ENCODE assay signal across 8 cellular contexts in genomic region chr6:31659649-31660223, GRCh38. TPM values are rescaled to one million over a fixed set of nuclear protein-coding genes. Genes with fewer than 3 reads are reported as not detected.
DNase-seq lines count a peak whose midpoint lies in the region; FAIRE-seq and TF ChIP-seq lines count a peak whose summit lies in the region.

No MANE protein-coding gene starts in this region.

- H3K79me2 ChIP-seq in keratinocyte (ENCODE audit: control insufficient read depth, insufficient read depth, low read length), result peaks cover 31% of the 10 kb centered on the region

- peak overlapping the region; percentile 87 for H3K4me3 ChIP-seq in astrocyte of the cerebellum (ENCODE audit: low read depth, low read length)
- H3K4me3 ChIP-seq in keratinocyte (ENCODE audit: control insufficient read depth in 2 of 3, extremely low read depth in 1 of 3, insufficient read depth in 2 of 3, low read depth in 1 of 3, low read length in 3 of 3), result peak overlapping the region; percentile 46 to 97 (median 89)
- H3K4me3 ChIP-seq in subcutaneous abdominal adipose tissue (ENCODE audit: low read depth in 1 of 5, low read length in 5 of 5), result peak overlapping the region; percentile 58 to 98 (median 90)

- TF ChIP-seq CTCF in astrocyte of the cerebellum (IDR thresholded peaks at IDR 0.05; ENCODE audit: low read depth, low read length, missing control alignments) (no peak), keratinocyte (optimal IDR thresholded peaks at IDR 0.05 in 1 of 3, IDR thresholded peaks at IDR 0.05 in 1 of 3, conservative IDR thresholded peaks at IDR 0.05 in 1 of 3; ENCODE audit: extremely low read depth in 1 of 3, insufficient read depth in 2 of 3, low read length in 3 of 3) (no peak)

- no peaks in the 10 kb centered on the region for H3K9me1 ChIP-seq in keratinocyte (ENCODE audit: control insufficient read depth, extremely low read depth, insufficient read depth, low read length)

- no peaks in the 10 kb centered on the region for H4K20me1 ChIP-seq in keratinocyte (ENCODE audit: control insufficient read depth, extremely low read depth, insufficient read depth, low read length)

- in situ Hi-C loops in astrocyte of the cerebellum (cut with HindIII; ENCODE audit: low sequenced_read_pairs), result no loop called here

- H3K36me3 ChIP-seq in KOPT-K1 (ENCODE audit: insufficient read depth, low read length), result peaks cover 72% of the 10 kb centered on the region
- peaks cover 8 to 10% of the 10 kb centered on the region in 2 experiments for H3K36me3 ChIP-seq in keratinocyte (ENCODE audit: control insufficient read depth in 2 of 2, extremely low read depth in 1 of 2, insufficient read depth in 2 of 2, low read length in 2 of 2)
- H3K36me3 ChIP-seq in subcutaneous abdominal adipose tissue (ENCODE audit: control insufficient read depth in 5 of 5, insufficient read depth in 5 of 5, low read length in 5 of 5), result peaks cover 0 to 48% (median 24%) of the 10 kb centered on the region in 5 donors

- H3K4me1 ChIP-seq in keratinocyte (ENCODE audit: control insufficient read depth, extremely low read depth, insufficient read depth, low read length) (peaks cover 42% of the 10 kb centered on the region), subcutaneous abdominal adipose tissue (ENCODE audit: control insufficient read depth in 5 of 5, insufficient read depth in 5 of 5, low read length in 5 of 5) (peaks cover 12 to 65% (median 57%) of the 10 kb centered on the region in 5 donors)

- H3K27ac ChIP-seq in KOPT-K1 (ENCODE audit: low read depth, low read length, poor library complexity, severe bottlenecking), result peak overlapping the region; percentile 82
- peak overlapping the region; percentile 77 for H3K27ac ChIP-seq in keratinocyte (ENCODE audit: control insufficient read depth, insufficient read depth, low read length)
- H3K27ac ChIP-seq in subcutaneous abdominal adipose tissue (ENCODE audit: low read depth, low read length), result peak overlapping the region; percentile 89

- no peaks in the 10 kb centered on the region for H3K27me3 ChIP-seq in keratinocyte (ENCODE audit: control insufficient read depth, extremely low read depth, insufficient read depth, low read length)
- H3K27me3 ChIP-seq in subcutaneous abdominal adipose tissue (ENCODE audit: control insufficient read depth in 5 of 5, insufficient read depth in 4 of 5, low read length in 5 of 5), result no peaks in the 10 kb centered on the region

- dilution Hi-C loops in keratinocyte (cut with MboI; ENCODE audit: extremely low pct_ligation_motif_present, low sequenced_read_pairs), result no loop called here

- no peak for FAIRE-seq in keratinocyte (lab: Jason Lieb, UNC)
- no peak for FAIRE-seq in HTR-8/SVneo (lab: Jason Lieb, UNC)

- peak overlapping the region; percentile 96 for H3K4me2 ChIP-seq in keratinocyte (ENCODE audit: control insufficient read depth, extremely low read depth, insufficient read depth, low read depth, low read length)

- no peaks in the 10 kb centered on the region for H3K9me3 ChIP-seq in KOPT-K1 (ENCODE audit: insufficient read depth, low read length, poor library complexity, severe bottlenecking)
- no peaks in the 10 kb centered on the region for H3K9me3 ChIP-seq in keratinocyte (ENCODE audit: control insufficient read depth, low read depth, low read length)
- H3K9me3 ChIP-seq in subcutaneous abdominal adipose tissue (ENCODE audit: control insufficient read depth in 5 of 5, low read length in 5 of 5), result no peaks in the 10 kb centered on the region

- peak overlapping the region; percentile 22 for H2AFZ ChIP-seq in keratinocyte (ENCODE audit: control insufficient read depth, low read length)

- peak overlapping the region; percentile 75 for H3K9ac ChIP-seq in keratinocyte (ENCODE audit: control insufficient read depth, extremely low read depth, insufficient read depth, low read length)
- peak overlapping the region; percentile 74 to 99 (median 90) for H3K9ac ChIP-seq in subcutaneous abdominal adipose tissue (ENCODE audit: low read length in 5 of 5)

- DNase-seq in CD1c-positive myeloid dendritic cell (ENCODE audit: extremely low spot score) (peak; percentile 35), astrocyte of the cerebellum (ENCODE audit: low read depth) (no peak), keratinocyte (ENCODE audit: low read depth, low spot score) (no peak), NCI-H345 (lab: John Stamatoyannopoulos, UW) (no peak), HuH-7 (ENCODE audit: low spot score) (no peak), HTR-8/SVneo (ENCODE audit: insufficient read length, low spot score) (no peak)

RNA-seq across cellular contexts. Expression of gene C6orf47, which starts 0.8 kb away (rescaled TPM):
- polyA plus RNA-seq in keratinocyte, result 7.9 to 10.0 TPM (median 8.3 TPM) in 3 replicates
- 4.2 TPM for polyA plus RNA-seq in keratinocyte (2011; ENCODE audit: low read depth)
- 5.9 and 9.4 TPM in 2 replicates for polyA plus RNA-seq in keratinocyte (2011; cell fraction: cytosol; rRNA removed)
- 10.4 and 11.5 TPM in 2 replicates for polyA plus RNA-seq in keratinocyte (2011; cell fraction: nucleus; rRNA removed)
- polyA plus RNA-seq in keratinocyte (2012; ENCODE audit: low replicate concordance), result 9.0 and 15.5 TPM in 2 replicates
- 4.1 to 10.6 TPM (median 4.8 TPM) in 3 replicates for polyA minus RNA-seq in keratinocyte
- polyA minus RNA-seq in keratinocyte (2011; cell fraction: cytosol; rRNA and poly(A)+ RNA removed), result 5.6 TPM
- 5.2 and 8.1 TPM in 2 replicates for polyA minus RNA-seq in keratinocyte (2011; cell fraction: nucleus; rRNA and poly(A)+ RNA removed)

RNA-seq across cellular contexts. Expression of gene APOM, which starts 4.0 kb away (rescaled TPM):
- 1.4 to 2.6 TPM (median 2.3 TPM) in 3 replicates for polyA plus RNA-seq in keratinocyte
- polyA plus RNA-seq in keratinocyte (2011; ENCODE audit: low read depth), result not detected
- 1.6 and 1.8 TPM in 2 replicates for polyA plus RNA-seq in keratinocyte (2011; cell fraction: cytosol; rRNA removed)
- 1.3 and 2.0 TPM in 2 replicates for polyA plus RNA-seq in keratinocyte (2011; cell fraction: nucleus; rRNA removed)
- 1.6 and 1.8 TPM in 2 replicates for polyA plus RNA-seq in keratinocyte (2012; ENCODE audit: low replicate concordance)
- polyA minus RNA-seq in keratinocyte, result 0.69 to 0.86 TPM in 2 of 3 replicates, not detected in the other
- not detected for polyA minus RNA-seq in keratinocyte (2011; cell fraction: cytosol; rRNA and poly(A)+ RNA removed)
- polyA minus RNA-seq in keratinocyte (2011; cell fraction: nucleus; rRNA and poly(A)+ RNA removed), result 0.53 TPM in 1 of 2 replicates, not detected in the other

RNA-seq across cellular contexts. Expression of gene GPANK1, which starts 5.1 kb away (rescaled TPM):
- polyA plus RNA-seq in keratinocyte, result 7.9 to 11.4 TPM (median 10.0 TPM) in 3 replicates
- polyA plus RNA-seq in keratinocyte (2011; ENCODE audit: low read depth), result 15.6 TPM
- 10.4 TPM in 2 replicates for polyA plus RNA-seq in keratinocyte (2011; cell fraction: cytosol; rRNA removed)
- 10.7 and 14.0 TPM in 2 replicates for polyA plus RNA-seq in keratinocyte (2011; cell fraction: nucleus; rRNA removed)
- polyA plus RNA-seq in keratinocyte (2012; ENCODE audit: low replicate concordance), result 7.1 and 10.4 TPM in 2 replicates
- polyA minus RNA-seq in keratinocyte, result 2.6 to 5.5 TPM (median 3.4 TPM) in 3 replicates
- 4.0 TPM for polyA minus RNA-seq in keratinocyte (2011; cell fraction: cytosol; rRNA and poly(A)+ RNA removed)
- polyA minus RNA-seq in keratinocyte (2011; cell fraction: nucleus; rRNA and poly(A)+ RNA removed), result 2.7 and 4.0 TPM in 2 replicates

RNA-seq across cellular contexts. Expression of gene CSNK2B, which starts 6.1 kb away (rescaled TPM):
- polyA plus RNA-seq in keratinocyte, result 41.9 to 108 TPM (median 43.7 TPM) in 3 replicates
- polyA plus RNA-seq in keratinocyte (2011; ENCODE audit: low read depth), result 169 TPM
- polyA plus RNA-seq in keratinocyte (2011; cell fraction: cytosol; rRNA removed), result 94.0 and 103 TPM in 2 replicates
- 119 and 126 TPM in 2 replicates for polyA plus RNA-seq in keratinocyte (2011; cell fraction: nucleus; rRNA removed)
- polyA plus RNA-seq in keratinocyte (2012; ENCODE audit: low replicate concordance), result 233 and 291 TPM in 2 replicates
- 97.3 to 253 TPM (median 118 TPM) in 3 replicates for polyA minus RNA-seq in keratinocyte
- 82.9 TPM for polyA minus RNA-seq in keratinocyte (2011; cell fraction: cytosol; rRNA and poly(A)+ RNA removed)
- polyA minus RNA-seq in keratinocyte (2011; cell fraction: nucleus; rRNA and poly(A)+ RNA removed), result 21.2 and 35.9 TPM in 2 replicates

RNA-seq across cellular contexts. Expression of gene BAG6, which starts 7.3 kb away (rescaled TPM):
- 49.9 to 120 TPM (median 60.6 TPM) in 3 replicates for polyA plus RNA-seq in keratinocyte
- polyA plus RNA-seq in keratinocyte (2011; ENCODE audit: low read depth), result 66.4 TPM
- polyA plus RNA-seq in keratinocyte (2011; cell fraction: cytosol; rRNA removed), result 65.5 and 107 TPM in 2 replicates
- 110 and 140 TPM in 2 replicates for polyA plus RNA-seq in keratinocyte (2011; cell fraction: nucleus; rRNA removed)
- polyA plus RNA-seq in keratinocyte (2012; ENCODE audit: low replicate concordance), result 154 and 169 TPM in 2 replicates
- polyA minus RNA-seq in keratinocyte, result 79.0 to 180 TPM (median 90.3 TPM) in 3 replicates
- 136 TPM for polyA minus RNA-seq in keratinocyte (2011; cell fraction: cytosol; rRNA and poly(A)+ RNA removed)
- polyA minus RNA-seq in keratinocyte (2011; cell fraction: nucleus; rRNA and poly(A)+ RNA removed), result 63.8 and 73.6 TPM in 2 replicates
